ENCODE assay signal across 14 cellular contexts in the genomic region with DNA sequence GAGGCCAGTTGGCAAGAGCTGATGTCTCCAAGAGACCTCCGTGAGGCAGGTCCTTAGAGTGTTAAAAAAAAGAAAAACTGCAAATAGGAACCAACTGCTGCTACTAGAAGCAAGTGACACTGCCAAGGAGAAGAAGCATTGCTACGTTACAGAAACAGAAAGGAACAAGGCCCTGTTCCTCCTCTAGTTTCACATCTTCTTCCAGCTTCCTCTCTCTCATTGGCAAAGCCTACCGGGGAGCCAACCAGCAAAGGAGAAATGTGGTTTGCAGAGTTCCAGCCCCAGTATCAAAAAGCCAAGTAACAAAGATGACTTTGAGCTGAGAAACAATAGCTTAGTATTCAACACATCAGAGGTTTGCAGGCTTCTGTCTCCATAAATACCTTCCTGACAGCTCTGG.
DNase-seq lines count a peak whose midpoint lies in the region; ATAC-seq, FAIRE-seq and TF ChIP-seq lines count a peak whose summit lies in the region.
"Had no signal": no experiment of that assay in that cellular context is flagged by ENCODE, and none has a peak within 500 bp of the region (broad histone marks: within the 10 kb centered on the region; RNA-seq: fewer than 3 reads in every experiment).

No MANE protein-coding gene starts in this region.

- no TSS peak for BruUV-seq in A673 (replicated peaks; lab: Mats Ljungman, UMichigan)

- no peak for FAIRE-seq in kidney (lab: Jason Lieb, UNC)
- FAIRE-seq: GM12892 had no signal

- TF ChIP-seq CTCF in GM12865 (IDR thresholded peaks at IDR 0.05; ENCODE audit: insufficient read depth, low read depth, low read length, missing control alignments) (no peak), A673 (conservative IDR thresholded peaks at IDR 0.05; ENCODE audit: low read depth, low read length) (no peak), kidney (IDR thresholded peaks at IDR 0.05; ENCODE audit: borderline replicate concordance, extremely low read depth, insufficient read depth) (no peak)

- peak overlapping the region; percentile 69 for H3K27ac ChIP-seq in cingulate gyrus (ENCODE audit: low read depth, low read length)
- H3K27ac ChIP-seq in A673 (ENCODE audit: low read depth, low read length, poor library complexity, severe bottlenecking), result no peak overlapping the region
- no peak overlapping the region for H3K27ac ChIP-seq in kidney (ENCODE audit: low read depth in 2 of 2, low read length in 2 of 2)
- H3K27ac ChIP-seq: ascending aorta had no signal

- H3K27me3 ChIP-seq in A673 (replicated peaks; ENCODE audit: insufficient read depth, low read depth, low read length, poor library complexity), result no peaks in the 10 kb centered on the region
- H3K27me3 ChIP-seq: ascending aorta had no signal

- H3K4me1 ChIP-seq in A673 (ENCODE audit: insufficient read depth, low read length, poor library complexity, severe bottlenecking) (no peaks in the 10 kb centered on the region), kidney (ENCODE audit: control insufficient read depth in 1 of 2, insufficient read depth in 1 of 2, low read depth in 1 of 2, low read length in 2 of 2) (no peaks in the 10 kb centered on the region)
- H3K4me1 ChIP-seq: ascending aorta had no signal

- H3K4me3 ChIP-seq in GM12865 (ENCODE audit: low read depth, low read length) (no peak overlapping the region), A673 (ENCODE audit: low read depth, low read length, poor library complexity, severe bottlenecking) (no peak overlapping the region), kidney (ENCODE audit: low read length in 2 of 2) (no peak overlapping the region)
- H3K4me3 ChIP-seq: ascending aorta had no signal

- H3K36me3 ChIP-seq in A673 (ENCODE audit: insufficient read depth, low read length, poor library complexity, severe bottlenecking) (no peaks in the 10 kb centered on the region), kidney (ENCODE audit: control insufficient read depth in 1 of 2, insufficient read depth in 2 of 2, low read length in 2 of 2) (no peaks in the 10 kb centered on the region)
- H3K36me3 ChIP-seq: ascending aorta had no signal

- ATAC-seq in GM21423 (IDR thresholded peaks at IDR 0.05; ENCODE audit: unreplicated experiment) (peak; percentile 85), HG03175 (IDR thresholded peaks at IDR 0.05; ENCODE audit: unreplicated experiment) (peak; percentile 91)
- ATAC-seq: activated CD4-positive, CD25-positive, alpha-beta regulatory T cell treated with anti-CD3 and anti-CD28 coated beads, Interleukin-2, amount 50 U/mL, for 24 hours had no signal

- H3K9me3 ChIP-seq in A673 (ENCODE audit: low read depth, low read length, poor library complexity, severe bottlenecking) (no peaks in the 10 kb centered on the region), kidney (ENCODE audit: control insufficient read depth in 1 of 2, low read length in 2 of 2) (no peaks in the 10 kb centered on the region)
- H3K9me3 ChIP-seq: ascending aorta had no signal

- CTCF ChIA-PET in A673 (lab: Charles Lee), result no interaction called here

- POLR2A ChIA-PET in A673 (lab: Charles Lee; ENCODE audit: low non-redundant PET), result no interaction called here

- intact Hi-C loops in A673 (cut with micrococcal nuclease; ENCODE audit: unreplicated experiment) (loop anchor here (10.0 kb wide), 2 partner anchors 444 to 736 kb away; no protein-coding TSS in a partner anchor), kidney (cut with DNase I) (no loop called here)

- DNase-seq in GM12865 (ENCODE audit: low read depth) (peak; percentile 18), A673 (ENCODE audit: low spot score) (no peak), SW 1271 (lab: John Stamatoyannopoulos, UW) (no peak), SHP77 treated with DMSO at 0.1 percent for 48 hours (lab: John Stamatoyannopoulos, UW) (no peak), kidney (no peak)
- DNase-seq: IMR-90; NCI-H774; stimulated activated CD4-positive, alpha-beta T cell treated with anti-CD3 and anti-CD28 coated beads, Interleukin-2, amount 100 ng/mL, for 24 hours had no signal

- H3K9ac ChIP-seq in kidney (ENCODE audit: low read length in 2 of 2), result no peak overlapping the region
